Comparison of ENCODE assay signal across 8 cellular contexts in the genomic region with DNA sequence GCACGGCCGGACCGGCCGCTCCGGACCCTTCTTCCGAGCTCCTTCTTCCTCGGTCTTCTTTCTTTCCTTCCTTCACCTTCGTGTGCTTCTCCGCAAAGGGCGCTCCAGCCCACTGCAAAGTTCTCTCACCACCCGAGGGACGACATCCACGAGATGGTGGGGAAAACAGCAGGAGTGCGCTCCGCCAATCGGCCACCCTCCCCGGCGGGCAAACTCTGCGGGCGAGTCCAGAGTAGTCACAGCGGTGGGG. TPM values are rescaled to one million over a fixed set of nuclear protein-coding genes. Genes with fewer than 3 reads are reported as not detected.
A peak's percentile ranks its signal among the peaks of the same experiment; 100 is the strongest.
DNase-seq lines count a peak whose midpoint lies in the region; ATAC-seq and TF ChIP-seq lines count a peak whose summit lies in the region.
"Not testable (repeated sequence)": the region's sequence is repeated elsewhere in the genome, so short reads cannot be mapped to it uniquely, and the experiment has no call there.

No MANE protein-coding gene starts in this region.

- not testable (repeated sequence) for H3K4me1 ChIP-seq in CD4-positive, alpha-beta memory T cell (ENCODE audit: insufficient read depth, low read length); right cardiac atrium (ENCODE audit: control insufficient read depth, insufficient read depth, low read length)
- peaks cover 16 to 28% of the 10 kb centered on the region in 2 experiments for H3K4me1 ChIP-seq in HCT116 (ENCODE audit: control insufficient read depth in 1 of 2, insufficient read depth in 2 of 2, low read length in 2 of 2)
- peaks cover 24 to 53% (median 44%) of the 10 kb centered on the region in 4 donors for H3K4me1 ChIP-seq in stomach

- peaks cover 8 to 16% of the 10 kb centered on the region in 2 donors for H3K27me3 Mint-ChIP-seq in CD4-positive, alpha-beta memory T cell
- peaks cover 14% of the 10 kb centered on the region for H3K27me3 Mint-ChIP-seq in activated CD4-positive, alpha-beta memory T cell treated with anti-CD3 and anti-CD28 coated beads, Interleukin-2, amount 10 ng/mL, durations not matched to agents 7 days and 5 days
- peaks cover 2 to 11% (median 9%) of the 10 kb centered on the region in 5 donors for H3K27me3 Mint-ChIP-seq in naive thymus-derived CD8-positive, alpha-beta T cell

- H3K27ac Mint-ChIP-seq in CD4-positive, alpha-beta memory T cell, result peak overlapping the region in 2 of 7 donors; percentile 25 to 68
- H3K27ac Mint-ChIP-seq in activated CD4-positive, alpha-beta memory T cell treated with anti-CD3 and anti-CD28 coated beads, Interleukin-2, amount 10 ng/mL, durations not matched to agents 7 days and 5 days, result peak overlapping the region; percentile 62
- H3K27ac Mint-ChIP-seq in naive thymus-derived CD8-positive, alpha-beta T cell, result peak overlapping the region in 4 of 10 donors; percentile 57 to 83 (median 66)

- under 1% methylated on average over 21 of the region's 21 CpGs for WGBS in right cardiac atrium
- WGBS in stomach, 5 donors, result 1 to 5% (median 1%) methylated on average over 16 to 21 of the region's 21 CpGs

- H3K4me3 Mint-ChIP-seq in CD4-positive, alpha-beta memory T cell, result peak overlapping the region; percentile 73 to 91 (median 82)
- peak overlapping the region; percentile 69 for H3K4me3 Mint-ChIP-seq in activated CD4-positive, alpha-beta memory T cell treated with anti-CD3 and anti-CD28 coated beads, Interleukin-2, amount 10 ng/mL, durations not matched to agents 7 days and 5 days
- H3K4me3 Mint-ChIP-seq in naive thymus-derived CD8-positive, alpha-beta T cell, result peak overlapping the region; percentile 72 to 93 (median 86)

- H3K9ac ChIP-seq in HCT116 (ENCODE audit: low read length), result peak overlapping the region; percentile 58

- not testable (repeated sequence) for DNase-seq in CD4-positive, alpha-beta memory T cell; HCT116 (ENCODE audit: low read depth, low spot score); MG63; activated CD4-positive, alpha-beta memory T cell treated with anti-CD3 and anti-CD28 coated beads, Interleukin-2, amount 10 ng/mL, durations not matched to agents 7 days and 5 days; right cardiac atrium; naive thymus-derived CD8-positive, alpha-beta T cell; stomach

- not testable (repeated sequence) for H4K20me1 ChIP-seq in HCT116 (ENCODE audit: insufficient read depth)

- RAD21 ChIA-PET in HCT116 (lab: Charles Lee; ENCODE audit: low non-redundant PET in 1 of 2, low total read pairs in 2 of 2, uncharacterized antibody in 2 of 2, unreplicated experiment in 2 of 2), result interaction anchor here in 1 of 2 experiments (1.5 kb wide), 1 partner anchor 166 kb away, joined by 3 read pairs; no protein-coding TSS in a partner anchor

- not testable (repeated sequence) for H2AFZ ChIP-seq in HCT116 (ENCODE audit: low read depth, low read length, poor library complexity, severe bottlenecking)

- H3K4me1 Mint-ChIP-seq in CD4-positive, alpha-beta memory T cell, result peaks cover 5 to 17% (median 13%) of the 10 kb centered on the region in 4 donors
- H3K4me1 Mint-ChIP-seq in activated CD4-positive, alpha-beta memory T cell treated with anti-CD3 and anti-CD28 coated beads, Interleukin-2, amount 10 ng/mL, durations not matched to agents 7 days and 5 days, result not testable (repeated sequence)
- peaks cover 11 to 23% (median 15%) of the 10 kb centered on the region in 4 donors for H3K4me1 Mint-ChIP-seq in naive thymus-derived CD8-positive, alpha-beta T cell

- peaks cover 29% of the 10 kb centered on the region; the same call in 1 of the 2 replicates for H3K79me2 ChIP-seq in HCT116 (ENCODE audit: insufficient read depth, low read length)

- intact Hi-C loops in CD4-positive, alpha-beta memory T cell (cut with micrococcal nuclease); stomach (cut with DNase I; ENCODE audit: low total_unique reads): not testable (repeated sequence)
- intact Hi-C loops in HCT116 (cut with micrococcal nuclease) (loop anchor here (1.0 to 5.0 kb wide), 2 partner anchors 48 to 227 kb away; no protein-coding TSS in a partner anchor), right cardiac atrium (cut with DNase I) (loop anchor here in 2 of 4 donors (5.0 to 10.0 kb wide), 4 partner anchors 74 to 164 kb away; no protein-coding TSS in a partner anchor)

- not testable (repeated sequence) for TF ChIP-seq CTCF in HCT116 (IDR thresholded peaks at IDR 0.05 in 2 of 3, conservative IDR thresholded peaks at IDR 0.05 in 1 of 3; ENCODE audit: borderline replicate concordance in 1 of 3, insufficient read depth in 1 of 3, low read depth in 2 of 3, low read length in 2 of 3); stomach (IDR thresholded peaks at IDR 0.05)

- not testable (repeated sequence) for H3K36me3 Mint-ChIP-seq in CD4-positive, alpha-beta memory T cell; activated CD4-positive, alpha-beta memory T cell treated with anti-CD3 and anti-CD28 coated beads, Interleukin-2, amount 10 ng/mL, durations not matched to agents 7 days and 5 days (ENCODE audit: low read depth); naive thymus-derived CD8-positive, alpha-beta T cell

- not testable (repeated sequence) for H3K36me3 ChIP-seq in CD4-positive, alpha-beta memory T cell (ENCODE audit: insufficient read depth, low read length); HCT116 (ENCODE audit: control insufficient read depth in 1 of 2, insufficient read depth in 2 of 2, low read length in 2 of 2); MG63
- peaks cover 0 to 19% (median 0%) of the 10 kb centered on the region in 4 donors for H3K36me3 ChIP-seq in stomach

- ATAC-seq in HCT116, right cardiac atrium: not testable (repeated sequence)
- peak in 1 of 2 donors; percentile 4 for ATAC-seq in naive thymus-derived CD8-positive, alpha-beta T cell

- H3K27me3 ChIP-seq in CD4-positive, alpha-beta memory T cell (ENCODE audit: insufficient read depth, low read length); HCT116 (ENCODE audit: insufficient read depth, low read length); MG63; right cardiac atrium (ENCODE audit: control insufficient read depth, insufficient read depth); stomach: not testable (repeated sequence)

- H3K9me3 ChIP-seq in CD4-positive, alpha-beta memory T cell (ENCODE audit: control insufficient read depth in 1 of 2, low read length in 2 of 2); HCT116 (ENCODE audit: control insufficient read depth in 1 of 2, insufficient read depth in 1 of 2, low read depth in 1 of 2, low read length in 2 of 2); MG63; right cardiac atrium (ENCODE audit: control insufficient read depth, low read length); stomach: not testable (repeated sequence)

- POLR2A ChIA-PET in CD4-positive, alpha-beta memory T cell (lab: Charles Lee; ENCODE audit: partially characterized antibody); activated CD4-positive, alpha-beta memory T cell treated with anti-CD3 and anti-CD28 coated beads, Interleukin-2, amount 10 ng/mL, durations not matched to agents 7 days and 5 days (lab: Charles Lee); naive thymus-derived CD8-positive, alpha-beta T cell (lab: Charles Lee): not testable (repeated sequence)
- POLR2A ChIA-PET in HCT116 (lab: Charles Lee), result interaction anchor here (0.9 kb wide), 1 partner anchor 49 kb away, joined by 3 read pairs; no protein-coding TSS in a partner anchor

- H3K4me2 ChIP-seq in HCT116 (ENCODE audit: low read length), result peak overlapping the region; percentile 95

- not testable (repeated sequence) for H3K4me3 ChIP-seq in CD4-positive, alpha-beta memory T cell (ENCODE audit: low read length in 2 of 2)
- H3K4me3 ChIP-seq in HCT116 (replicated peaks in 1 of 2; ENCODE audit: low read depth in 1 of 2, low read length in 2 of 2) (peak overlapping the region; percentile 63 to 72), MG63 (peak overlapping the region; percentile 60), right cardiac atrium (ENCODE audit: low read length) (peak overlapping the region; percentile 71), stomach (peak overlapping the region; percentile 77 to 94 (median 92))

- CTCF ChIA-PET in CD4-positive, alpha-beta memory T cell (lab: Charles Lee; ENCODE audit: partially characterized antibody); activated CD4-positive, alpha-beta memory T cell treated with anti-CD3 and anti-CD28 coated beads, Interleukin-2, amount 10 ng/mL, durations not matched to agents 7 days and 5 days (lab: Charles Lee): not testable (repeated sequence)
- CTCF ChIA-PET in HCT116 (lab: Charles Lee), result interaction anchor here (1.5 kb wide), 1 partner anchor 159 kb away, joined by 3 read pairs; no protein-coding TSS in a partner anchor

- TF ChIP-seq POLR2A in HCT116 (IDR thresholded peaks at IDR 0.05; ENCODE audit: borderline replicate concordance, extremely low read depth, insufficient read depth, insufficient read length); stomach (IDR thresholded peaks at IDR 0.05): not testable (repeated sequence)

- H3K27ac ChIP-seq in CD4-positive, alpha-beta memory T cell (ENCODE audit: low read depth, low read length), result not testable (repeated sequence)
- H3K27ac ChIP-seq in HCT116 (ENCODE audit: low read depth, low read length) (peak overlapping the region; percentile 62; the same call in 1 of the 2 replicates), cingulate gyrus (ENCODE audit: low read depth, low read length) (peak overlapping the region; percentile 71), right cardiac atrium (ENCODE audit: low read length) (peak overlapping the region; percentile 5), stomach (peak overlapping the region; percentile 76 to 97 (median 95))

- not testable (repeated sequence) for TF ChIP-seq RAD21 in HCT116 (IDR thresholded peaks at IDR 0.05; ENCODE audit: low read depth)

- TF ChIP-seq EP300 in stomach (IDR thresholded peaks at IDR 0.05), result not testable (repeated sequence)

- not testable (repeated sequence) for BruUV-seq in HCT116 (replicated peaks; lab: Mats Ljungman, UMichigan)

- not testable (repeated sequence) for H3K9me2 ChIP-seq in HCT116 (ENCODE audit: insufficient read depth)

- H3K9me3 Mint-ChIP-seq in CD4-positive, alpha-beta memory T cell; activated CD4-positive, alpha-beta memory T cell treated with anti-CD3 and anti-CD28 coated beads, Interleukin-2, amount 10 ng/mL, durations not matched to agents 7 days and 5 days; naive thymus-derived CD8-positive, alpha-beta T cell: not testable (repeated sequence)

RNA-seq across cellular contexts. Expression of a gene that starts 0.3 kb away (rescaled TPM):
- total RNA-seq in CD4-positive, alpha-beta memory T cell, result under 1 TPM; 0.49 to 0.89 TPM
- 1 to 10 TPM; 2.3 to 3.8 TPM for polyA plus RNA-seq in CD4-positive, alpha-beta memory T cell
- total RNA-seq in HCT116 (2021; ENCODE audit: unreplicated experiment), result 17.3 TPM
- polyA plus RNA-seq in HCT116 (2012), result 22.1 and 23.7 TPM in 2 replicates
- 4.3 and 6.1 TPM in 2 replicates for total RNA-seq in MG63 (2014; rRNA removed; shearing (Covaris generic); ENCODE audit: low replicate concordance)
- total RNA-seq in activated CD4-positive, alpha-beta memory T cell treated with anti-CD3 and anti-CD28 coated beads, Interleukin-2, amount 10 ng/mL, durations not matched to agents 7 days and 5 days, result under 1 TPM; 0.48 to 0.53 TPM
- 10 to 100 TPM; 14.9 to 18.4 (median 16.0) TPM for total RNA-seq in right cardiac atrium
- 14.8 TPM for polyA plus RNA-seq in right cardiac atrium
- total RNA-seq in naive thymus-derived CD8-positive, alpha-beta T cell, result 1 to 10 TPM; 1.6 to 1.8 TPM
- 1 to 10 TPM in 2 of 3 donors, under 1 TPM in 1; 0.25 to 5.0 (median 2.8) TPM for polyA plus RNA-seq in naive thymus-derived CD8-positive, alpha-beta T cell
- 100 to 1,000 TPM in 2 of 5 donors, 10 to 100 TPM in 3; 57.2 to 136 (median 85.2) TPM for total RNA-seq in stomach
- 10 to 100 TPM; 23.7 to 33.0 (median 26.3) TPM for polyA plus RNA-seq in stomach
